In genomic region chr5:132059696-132060500, GRCh38 we compare ENCODE assay signal across 1 cellular context.
TF ChIP-seq lines count a peak whose summit lies in the region.

No MANE protein-coding gene starts in this region.

TF ChIP-seq in HepG2, 621 proteins besides CTCF, POLR2A, EP300 and RAD21:
- no peak for TF ChIP-seq ZSCAN22 (CRISPR knock-in tag; IDR thresholded peaks at IDR 0.05)
- TF ChIP-seq MYC (CRISPR knock-in tag; IDR thresholded peaks at IDR 0.05; ENCODE audit: borderline replicate concordance): no peak
- TF ChIP-seq ZBTB40 (IDR thresholded peaks at IDR 0.05): no peak
- TF ChIP-seq ZBTB40 (CRISPR knock-in tag; IDR thresholded peaks at IDR 0.05): no peak
- TF ChIP-seq SMARCE1 (IDR thresholded peaks at IDR 0.05; ENCODE audit: borderline replicate concordance): no peak
- no peak for TF ChIP-seq SOX5 (CRISPR knock-in tag; IDR thresholded peaks at IDR 0.05; ENCODE audit: borderline replicate concordance)
- no peak for TF ChIP-seq POGZ (CRISPR knock-in tag; IDR thresholded peaks at IDR 0.05)
- no peak for TF ChIP-seq ESRRA (CRISPR knock-in tag; IDR thresholded peaks at IDR 0.05; ENCODE audit: low read depth)
- no peak for TF ChIP-seq MAFK (conservative IDR thresholded peaks at IDR 0.05 in 1 of 2, IDR thresholded peaks at IDR 0.05 in 1 of 2; ENCODE audit: low read length in 2 of 2)
- TF ChIP-seq SNAI1 (CRISPR knock-in tag; IDR thresholded peaks at IDR 0.05; ENCODE audit: borderline replicate concordance): no peak
- no peak for TF ChIP-seq HNRNPH1 (optimal IDR thresholded peaks at IDR 0.05; ENCODE audit: low read depth, low read length)
- no peak for TF ChIP-seq ZBTB21 (CRISPR knock-in tag; IDR thresholded peaks at IDR 0.05)
- TF ChIP-seq ZNF7 (CRISPR knock-in tag; IDR thresholded peaks at IDR 0.05): no peak
- no peak for TF ChIP-seq ZXDC (CRISPR knock-in tag; IDR thresholded peaks at IDR 0.05)
- no peak for TF ChIP-seq STAT5B (CRISPR knock-in tag; IDR thresholded peaks at IDR 0.05)
- no peak for TF ChIP-seq ZBTB1 (CRISPR knock-in tag; IDR thresholded peaks at IDR 0.05; ENCODE audit: borderline replicate concordance)
- TF ChIP-seq ZNF451 (CRISPR knock-in tag; IDR thresholded peaks at IDR 0.05): no peak
- no peak for TF ChIP-seq TERF1 (CRISPR knock-in tag; IDR thresholded peaks at IDR 0.05)
- TF ChIP-seq ZNF234 (CRISPR knock-in tag; conservative IDR thresholded peaks at IDR 0.05): no peak
